Comparison of ENCODE assay signal across 16 cellular contexts in genomic region chr2:205032093-205032551, GRCh38.
A peak's percentile ranks its signal among the peaks of the same experiment; 100 is the strongest.
DNase-seq lines count a peak whose midpoint lies in the region; ATAC-seq and TF ChIP-seq lines count a peak whose summit lies in the region.
"Had no signal": no experiment of that assay in that cellular context is flagged by ENCODE, and none has a peak within 500 bp of the region (broad histone marks: within the 10 kb centered on the region; RNA-seq: fewer than 3 reads in every experiment).

No MANE protein-coding gene starts in this region.

- H3K36me3 Mint-ChIP-seq in activated T-cell treated with anti-CD3 and anti-CD28 coated beads, Interleukin-2, amount 50 U/mL, for 72 hours (ENCODE audit: insufficient read depth in 2 of 2), result no peaks in the 10 kb centered on the region
- H3K36me3 Mint-ChIP-seq: CD8-positive, alpha-beta memory T cell had no signal

- DNase-seq in NCI-H82 (lab: John Stamatoyannopoulos, UW) (peak; percentile 40), NCI-H82 treated with DMSO at 0.1 percent for 48 hours (lab: John Stamatoyannopoulos, UW; ENCODE audit: unreplicated experiment) (no peak), Panc1 (ENCODE audit: low read depth, low spot score) (no peak), left lobe of liver (ENCODE audit: low spot score) (peak; percentile 52), middle frontal gyrus (ENCODE audit: extremely low spot score, low spot score) (no peak)
- DNase-seq in activated T-cell treated with anti-CD3 and anti-CD28 coated beads, Interleukin-2, amount 50 U/mL, for 72 hours, result no peak
- DNase-seq: 8988T; AML-193; Caco-2; CD8-positive, alpha-beta memory T cell; DND-41; GDM1; HCEC 1CT; HFFc6 had no signal

- no TSS peak for BruUV-seq in Panc1 (replicated peaks; lab: Mats Ljungman, UMichigan)

- TF ChIP-seq CTCF in Panc1 (IDR thresholded peaks at IDR 0.05), result no peak

- CTCF ChIA-PET in Panc1 (lab: Charles Lee), result no interaction called here

- peaks cover 27% of the 10 kb centered on the region for H3K4me1 Mint-ChIP-seq in activated T-cell treated with anti-CD3 and anti-CD28 coated beads, Interleukin-2, amount 50 U/mL, for 72 hours (ENCODE audit: low read depth)

- H3K4me3 ChIP-seq in Panc1 (ENCODE audit: low read depth in 2 of 2, low read length in 2 of 2), result no peak overlapping the region
- H3K4me3 ChIP-seq: BLaER1 had no signal

- intact Hi-C loops in Panc1 (cut with micrococcal nuclease; ENCODE audit: unreplicated experiment), result no loop called here

- in situ Hi-C loops in Panc1 (cut with HindIII; ENCODE audit: low pct_unique_long_range_greater_than_20kb, low sequenced_read_pairs), result no loop called here

- no peak overlapping the region for H3K27ac Mint-ChIP-seq in activated T-cell treated with anti-CD3 and anti-CD28 coated beads, Interleukin-2, amount 50 U/mL, for 72 hours
- H3K27ac Mint-ChIP-seq: CD8-positive, alpha-beta memory T cell; HFFc6 had no signal

- H3K4me1 ChIP-seq in Panc1 (ENCODE audit: control insufficient read depth, insufficient read depth, low read length), result 0 out of 2 replicates have a peak, but pooled peaks cover 3% of the 10 kb centered on the region
- H3K4me1 ChIP-seq: BLaER1 had no signal

- no peaks in the 10 kb centered on the region for H3K9me3 Mint-ChIP-seq in activated T-cell treated with anti-CD3 and anti-CD28 coated beads, Interleukin-2, amount 50 U/mL, for 72 hours
- H3K9me3 Mint-ChIP-seq: CD8-positive, alpha-beta memory T cell; HFFc6 had no signal

- no peak for ATAC-seq in Panc1
- ATAC-seq in left lobe of liver, result peak; percentile 95
- no peak for ATAC-seq in HG02884 (IDR thresholded peaks at IDR 0.05; ENCODE audit: unreplicated experiment)
- ATAC-seq in activated T-cell treated with anti-CD3 and anti-CD28 coated beads, Interleukin-2, amount 50 U/mL, for 72 hours (replicated peaks in 1 of 2), result no peak

- peak overlapping the region; percentile 49; the same call in 1 of the 2 replicates for H3K27ac ChIP-seq in Panc1 (ENCODE audit: low read length)
- H3K27ac ChIP-seq: BLaER1 had no signal

- no peak overlapping the region for H3K4me3 Mint-ChIP-seq in activated T-cell treated with anti-CD3 and anti-CD28 coated beads, Interleukin-2, amount 50 U/mL, for 72 hours
- H3K4me3 Mint-ChIP-seq: CD8-positive, alpha-beta memory T cell; HFFc6 had no signal

- no peaks in the 10 kb centered on the region for H3K27me3 ChIP-seq in Panc1 (ENCODE audit: control insufficient read depth, insufficient read depth, low read length)
- H3K27me3 ChIP-seq: BLaER1 had no signal

- H3K36me3 ChIP-seq in Panc1 (ENCODE audit: control insufficient read depth, insufficient read depth, low read length), result no peaks in the 10 kb centered on the region
- H3K36me3 ChIP-seq: BLaER1 had no signal

- peaks cover 4% of the 10 kb centered on the region; the same call in 1 of the 2 replicates for H3K9me3 ChIP-seq in Panc1 (ENCODE audit: control insufficient read depth, insufficient read depth, low read depth, low read length)
- H3K9me3 ChIP-seq: BLaER1, Caco-2 had no signal

- no peaks in the 10 kb centered on the region for H3K27me3 Mint-ChIP-seq in activated T-cell treated with anti-CD3 and anti-CD28 coated beads, Interleukin-2, amount 50 U/mL, for 72 hours (ENCODE audit: low read depth)

- POLR2A ChIA-PET in Panc1 (lab: Charles Lee), result no interaction called here

Comparison
In these comparisons a context has a peak if more than half of its experiments do, and no peak if none do; other contexts are left out.
1. DNase-seq: peak in NCI-H82 (single experiment) and left lobe of liver (single experiment); none in NCI-H82 treated with DMSO at 0.1 percent for 48 hours (single experiment), Panc1 (single experiment), middle frontal gyrus (single experiment) and activated T-cell treated with anti-CD3 and anti-CD28 coated beads, Interleukin-2, amount 50 U/mL, for 72 hours (0 of 2).